Comparison of ENCODE assay signal across 8 cellular contexts in genomic region chr14:31208546-31209424, GRCh38. TPM values are rescaled to one million over a fixed set of nuclear protein-coding genes. Genes with fewer than 3 reads are reported as not detected.
A peak's percentile ranks its signal among the peaks of the same experiment; 100 is the strongest.
DNase-seq lines count a peak whose midpoint lies in the region; ATAC-seq and TF ChIP-seq lines count a peak whose summit lies in the region.

No MANE protein-coding gene starts in this region.

- H2AFZ ChIP-seq in hepatocyte: peak overlapping the region; percentile 97

- H3K9me2 ChIP-seq in hepatocyte (replicated peaks; ENCODE audit: insufficient read depth): no peaks in the 10 kb centered on the region

- POLR2A ChIA-PET in GM10248 (lab: Yijun Ruan, JAX): interaction anchor here (1.2 kb wide), 1 partner anchor 212 kb away, joined by 6 read pairs; the partner anchor contains the start of gene HEATR5A

- no peak for ATAC-seq in HG02763 (IDR thresholded peaks at IDR 0.05; ENCODE audit: unreplicated experiment)

- peaks cover 31% of the 10 kb centered on the region for H3K4me1 Mint-ChIP-seq in activated naive CD4-positive, alpha-beta T cell treated with anti-CD3 and anti-CD28 coated beads for 36 hours (ENCODE audit: low read depth)
- H3K4me1 Mint-ChIP-seq in activated T-cell treated with anti-CD3 and anti-CD28 coated beads, Interleukin-2, amount 50 U/mL, for 24 hours (ENCODE audit: low read depth): peaks cover 44% of the 10 kb centered on the region

- H3K27me3 ChIP-seq in hepatocyte: no peaks in the 10 kb centered on the region

- WGBS in hepatocyte (ENCODE audit: low lambda C conversion rate, missing lambda C conversion rate): 84% methylated on average over 16 of the region's 16 CpGs

- peak overlapping the region; percentile 84 for H3K4me2 ChIP-seq in hepatocyte

- H3K4me3 ChIP-seq in hepatocyte: peak overlapping the region; percentile 76

- peaks cover 34% of the 10 kb centered on the region for H3K79me2 ChIP-seq in hepatocyte

- H3K27me3 Mint-ChIP-seq in activated naive CD4-positive, alpha-beta T cell treated with anti-CD3 and anti-CD28 coated beads for 36 hours (ENCODE audit: low read depth): no peaks in the 10 kb centered on the region
- H3K27me3 Mint-ChIP-seq in activated T-cell treated with anti-CD3 and anti-CD28 coated beads, Interleukin-2, amount 50 U/mL, for 24 hours: no peaks in the 10 kb centered on the region

- H3K36me3 ChIP-seq in hepatocyte (replicated peaks; ENCODE audit: insufficient read depth, low read depth): no peaks in the 10 kb centered on the region

- peak; percentile 70 for DNase-seq in activated naive CD4-positive, alpha-beta T cell treated with anti-CD3 and anti-CD28 coated beads for 36 hours
- no peak for DNase-seq in activated naive CD4-positive, alpha-beta T cell treated with Interleukin-2 at 50 U/mL for 16 hours
- peak; percentile 55 for DNase-seq in activated T-cell treated with anti-CD3 and anti-CD28 coated beads, Interleukin-2, amount 50 U/mL, for 24 hours
- no peak for DNase-seq in hepatocyte (ENCODE audit: low spot score)
- peak; percentile 36 for DNase-seq in stimulated activated CD4-positive, alpha-beta T cell treated with anti-CD3 and anti-CD28 coated beads, Interleukin-4, amount 100 ng/mL, for 1 hour
- DNase-seq in GM10248 (ENCODE audit: extremely low spot score): no peak
- DNase-seq in activated effector memory CD4-positive, alpha-beta T cell treated with Interleukin-2 at 50 U/mL for 16 hours: no peak

- peak overlapping the region; percentile 92 for H3K4me3 Mint-ChIP-seq in activated naive CD4-positive, alpha-beta T cell treated with anti-CD3 and anti-CD28 coated beads for 36 hours
- peak overlapping the region; percentile 92 for H3K4me3 Mint-ChIP-seq in activated T-cell treated with anti-CD3 and anti-CD28 coated beads, Interleukin-2, amount 50 U/mL, for 24 hours

- H4K20me1 ChIP-seq in hepatocyte (ENCODE audit: insufficient read depth, poor library complexity, severe bottlenecking): peaks cover 24% of the 10 kb centered on the region

- H3K4me1 ChIP-seq in hepatocyte (ENCODE audit: insufficient read depth): peaks cover 12% of the 10 kb centered on the region

- peak overlapping the region; percentile 100 for H3K27ac Mint-ChIP-seq in activated naive CD4-positive, alpha-beta T cell treated with anti-CD3 and anti-CD28 coated beads for 36 hours
- H3K27ac Mint-ChIP-seq in activated T-cell treated with anti-CD3 and anti-CD28 coated beads, Interleukin-2, amount 50 U/mL, for 24 hours: peak overlapping the region; percentile 100

- H3K9me3 Mint-ChIP-seq in activated naive CD4-positive, alpha-beta T cell treated with anti-CD3 and anti-CD28 coated beads for 36 hours: no peaks in the 10 kb centered on the region
- H3K9me3 Mint-ChIP-seq in activated T-cell treated with anti-CD3 and anti-CD28 coated beads, Interleukin-2, amount 50 U/mL, for 24 hours: no peaks in the 10 kb centered on the region

- intact Hi-C loops in activated naive CD4-positive, alpha-beta T cell treated with anti-CD3 and anti-CD28 coated beads for 36 hours (cut with micrococcal nuclease): loop anchor here (1.0 to 10.0 kb wide), 13 partner anchors 14 to 994 kb away; partner anchors contain the start of genes DTD2, G2E3, NUBPL and RNU6-7

- H3K36me3 Mint-ChIP-seq in activated naive CD4-positive, alpha-beta T cell treated with anti-CD3 and anti-CD28 coated beads for 36 hours (ENCODE audit: low read depth): peaks cover 6% of the 10 kb centered on the region
- peaks cover 28% of the 10 kb centered on the region for H3K36me3 Mint-ChIP-seq in activated T-cell treated with anti-CD3 and anti-CD28 coated beads, Interleukin-2, amount 50 U/mL, for 24 hours (ENCODE audit: low read depth)

- no peaks in the 10 kb centered on the region for H3K9me3 ChIP-seq in hepatocyte (ENCODE audit: low read depth)

- no peak for TF ChIP-seq CTCF in hepatocyte (IDR thresholded peaks at IDR 0.05; ENCODE audit: poor library complexity)
- no peak for TF ChIP-seq CTCF in GM10248 (IDR thresholded peaks at IDR 0.05; ENCODE audit: control extremely low read depth, extremely low read depth, low read depth, missing control alignments)

- peak overlapping the region; percentile 99 for H3K27ac ChIP-seq in hepatocyte

- CTCF ChIA-PET in activated naive CD4-positive, alpha-beta T cell treated with anti-CD3 and anti-CD28 coated beads for 36 hours (lab: Charles Lee): interaction anchor here (0.8 to 1.6 kb wide), 9 partner anchors 8 to 238 kb away, joined by 3 to 5 read pairs (median 3); no protein-coding TSS in a partner anchor
- CTCF ChIA-PET in GM10248 (lab: Yijun Ruan, JAX): interaction anchor here (0.8 to 4.7 kb wide), 22 partner anchors 8 to 243 kb away, joined by 3 to 35 read pairs (median 4); no protein-coding TSS in a partner anchor

RNA-seq across cellular contexts. Expression of gene HECTD1, which starts 1.2 kb away (rescaled TPM):
- total RNA-seq in activated naive CD4-positive, alpha-beta T cell treated with anti-CD3 and anti-CD28 coated beads for 36 hours: 10 to 100 TPM; 61.5 to 64.1 TPM
- total RNA-seq in hepatocyte: 147 and 159 TPM in 2 replicates
- polyA plus RNA-seq in hepatocyte: 45.2 and 48.6 TPM in 2 replicates

Comparison
In these comparisons a context has a peak if more than half of its experiments do, and no peak if none do; other contexts are left out.
1. DNase-seq: peak in activated naive CD4-positive, alpha-beta T cell treated with anti-CD3 and anti-CD28 coated beads for 36 hours (single experiment), activated T-cell treated with anti-CD3 and anti-CD28 coated beads, Interleukin-2, amount 50 U/mL, for 24 hours (single experiment) and stimulated activated CD4-positive, alpha-beta T cell treated with anti-CD3 and anti-CD28 coated beads, Interleukin-4, amount 100 ng/mL, for 1 hour (single experiment); none in activated naive CD4-positive, alpha-beta T cell treated with Interleukin-2 at 50 U/mL for 16 hours (single experiment), hepatocyte (single experiment), GM10248 (single experiment) and activated effector memory CD4-positive, alpha-beta T cell treated with Interleukin-2 at 50 U/mL for 16 hours (single experiment).